ENCODE assay signal across 1 cellular context in genomic region chr11:58776891-58777451, GRCh38.
TF ChIP-seq lines count a peak whose summit lies in the region.

No MANE protein-coding gene starts in this region.

TF ChIP-seq in K562, 482 proteins besides CTCF, POLR2A, EP300 and RAD21 (continued from another document and continues in another):
- TF ChIP-seq PTRF (tag; IDR thresholded peaks at IDR 0.05) (no peak), DNMT1 (IDR thresholded peaks at IDR 0.05) (no peak), KDM1A (IDR thresholded peaks at IDR 0.05) (peak; percentile 48 to 68; a peak in 3 of 4 replicates), XRCC4 (IDR thresholded peaks at IDR 0.05; ENCODE audit: extremely low read depth, insufficient read depth, insufficient read length) (no peak), RNF2 (IDR thresholded peaks at IDR 0.05) (peak; percentile 95), ETS1 (conservative IDR thresholded peaks at IDR 0.05; ENCODE audit: control insufficient read depth, low read depth, low read length) (no peak), BRD4 (IDR thresholded peaks at IDR 0.05) (no peak), FOXM1 (IDR thresholded peaks at IDR 0.05; ENCODE audit: low read depth) (peak; percentile 71; the same call in 1 of the 2 replicates), FOXM1 (CRISPR knock-in tag; IDR thresholded peaks at IDR 0.05; ENCODE audit: low read depth) (no peak), SRSF1 (IDR thresholded peaks at IDR 0.05; ENCODE audit: low read depth, low read length) (no peak), MNT (conservative IDR thresholded peaks at IDR 0.05) (peak; percentile 43 to 66; a peak in 3 of 4 replicates), ZNF695 (CRISPR knock-in tag; IDR thresholded peaks at IDR 0.05) (no peak), MCM5 (IDR thresholded peaks at IDR 0.05; ENCODE audit: low read depth) (no peak), E2F8 (IDR thresholded peaks at IDR 0.05; ENCODE audit: low read depth, partially characterized antibody) (no peak), ZBTB33 (CRISPR knock-in tag; IDR thresholded peaks at IDR 0.05) (0 out of 2 replicates have a peak, but pooled peaks have one; percentile 18), ARID2 (IDR thresholded peaks at IDR 0.05) (no peak), ZNF644 (tag; IDR thresholded peaks at IDR 0.05; ENCODE audit: low read depth) (peak; percentile 89), RBM17 (IDR thresholded peaks at IDR 0.05; ENCODE audit: borderline replicate concordance, low read depth, low read length) (no peak), ZNF175 (CRISPR knock-in tag; IDR thresholded peaks at IDR 0.05; ENCODE audit: low read depth) (0 out of 2 replicates have a peak, but pooled peaks have one; percentile 28), CXXC5 (CRISPR knock-in tag; IDR thresholded peaks at IDR 0.05) (peak; percentile 82), CREM (IDR thresholded peaks at IDR 0.05; ENCODE audit: low read depth) (peak; percentile 64; the same call in 1 of the 2 replicates), ZNF274 (IDR thresholded peaks at IDR 0.05; ENCODE audit: borderline replicate concordance, low read depth, low read length) (no peak), HSF4 (CRISPR knock-in tag; IDR thresholded peaks at IDR 0.05; ENCODE audit: borderline replicate concordance) (peak; percentile 75; the same call in 1 of the 2 replicates), MBD2 (IDR thresholded peaks at IDR 0.05; ENCODE audit: borderline replicate concordance, low read depth) (peak; percentile 37; the same call in 1 of the 2 replicates), IRF2 (CRISPR knock-in tag; IDR thresholded peaks at IDR 0.05) (no peak), RHOXF2B (CRISPR knock-in tag; conservative IDR thresholded peaks at IDR 0.05) (no peak), KHSRP (IDR thresholded peaks at IDR 0.05) (no peak), MAFK (IDR thresholded peaks at IDR 0.05; ENCODE audit: low read length) (peak; percentile 65; the same call in 1 of the 2 replicates), SIN3A (IDR thresholded peaks at IDR 0.05; ENCODE audit: borderline replicate concordance in 2 of 2, control insufficient read depth in 1 of 2, low read depth in 2 of 2, low read length in 2 of 2) (no peak), RBM22 (IDR thresholded peaks at IDR 0.05; ENCODE audit: low read depth, low read length, poor library complexity, severe bottlenecking) (no peak), ZNF518B (CRISPR knock-in tag; IDR thresholded peaks at IDR 0.05) (no peak), ETV6 (IDR thresholded peaks at IDR 0.05; ENCODE audit: borderline replicate concordance in 1 of 2, low read depth in 2 of 2, low read length in 1 of 2) (peak in 1 of 2 experiments; percentile 60; a peak in 1 of 4 replicates), ETV6 (CRISPR knock-in tag; IDR thresholded peaks at IDR 0.05; ENCODE audit: borderline replicate concordance) (no peak), E2F6 (IDR thresholded peaks at IDR 0.05; ENCODE audit: borderline replicate concordance in 1 of 2, extremely low read depth in 1 of 2, insufficient read depth in 1 of 2, insufficient read length in 1 of 2, low read depth in 1 of 2, low read length in 1 of 2, poor library complexity in 1 of 2, severe bottlenecking in 1 of 2) (peak in 1 of 2 experiments; percentile 18), DPF2 (IDR thresholded peaks at IDR 0.05) (peak; percentile 94), SP2 (IDR thresholded peaks at IDR 0.05; ENCODE audit: extremely low read depth, low read depth, low read length, poor library complexity, severe bottlenecking) (no peak), MCM7 (IDR thresholded peaks at IDR 0.05) (no peak), BMI1 (IDR thresholded peaks at IDR 0.05; ENCODE audit: low read length) (no peak), NEUROD1 (IDR thresholded peaks at IDR 0.05; ENCODE audit: borderline replicate concordance, low read depth, low read length, partially characterized antibody) (peak; percentile 64), NRF1 (conservative IDR thresholded peaks at IDR 0.05 in 1 of 2, IDR thresholded peaks at IDR 0.05 in 1 of 2) (no peak), PHTF2 (CRISPR knock-in tag; IDR thresholded peaks at IDR 0.05) (no peak), ZNF354B (CRISPR knock-in tag; IDR thresholded peaks at IDR 0.05) (no peak), CBX3 (IDR thresholded peaks at IDR 0.05; ENCODE audit: borderline replicate concordance in 1 of 2, low read length in 2 of 2) (peak in 1 of 2 experiments; percentile 33; a peak in 1 of 3 replicates), HDAC2 (IDR thresholded peaks at IDR 0.05) (0 out of 2 replicates have a peak, but pooled peaks have one; percentile 25)
- TF ChIP-seq, protein P1, sequence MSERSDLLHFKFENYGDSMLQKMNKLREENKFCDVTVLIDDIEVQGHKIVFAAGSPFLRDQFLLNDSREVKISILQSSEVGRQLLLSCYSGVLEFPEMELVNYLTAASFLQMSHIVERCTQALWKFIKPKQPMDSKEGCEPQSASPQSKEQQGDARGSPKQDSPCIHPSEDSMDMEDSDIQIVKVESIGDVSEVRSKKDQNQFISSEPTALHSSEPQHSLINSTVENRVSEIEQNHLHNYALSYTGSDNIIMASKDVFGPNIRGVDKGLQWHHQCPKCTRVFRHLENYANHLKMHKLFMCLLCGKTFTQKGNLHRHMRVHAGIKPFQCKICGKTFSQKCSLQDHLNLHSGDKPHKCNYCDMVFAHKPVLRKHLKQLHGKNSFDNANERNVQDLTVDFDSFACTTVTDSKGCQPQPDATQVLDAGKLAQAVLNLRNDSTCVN (CRISPR knock-in tag; IDR thresholded peaks at IDR 0.05) = no peak
- TF ChIP-seq, protein P2, sequence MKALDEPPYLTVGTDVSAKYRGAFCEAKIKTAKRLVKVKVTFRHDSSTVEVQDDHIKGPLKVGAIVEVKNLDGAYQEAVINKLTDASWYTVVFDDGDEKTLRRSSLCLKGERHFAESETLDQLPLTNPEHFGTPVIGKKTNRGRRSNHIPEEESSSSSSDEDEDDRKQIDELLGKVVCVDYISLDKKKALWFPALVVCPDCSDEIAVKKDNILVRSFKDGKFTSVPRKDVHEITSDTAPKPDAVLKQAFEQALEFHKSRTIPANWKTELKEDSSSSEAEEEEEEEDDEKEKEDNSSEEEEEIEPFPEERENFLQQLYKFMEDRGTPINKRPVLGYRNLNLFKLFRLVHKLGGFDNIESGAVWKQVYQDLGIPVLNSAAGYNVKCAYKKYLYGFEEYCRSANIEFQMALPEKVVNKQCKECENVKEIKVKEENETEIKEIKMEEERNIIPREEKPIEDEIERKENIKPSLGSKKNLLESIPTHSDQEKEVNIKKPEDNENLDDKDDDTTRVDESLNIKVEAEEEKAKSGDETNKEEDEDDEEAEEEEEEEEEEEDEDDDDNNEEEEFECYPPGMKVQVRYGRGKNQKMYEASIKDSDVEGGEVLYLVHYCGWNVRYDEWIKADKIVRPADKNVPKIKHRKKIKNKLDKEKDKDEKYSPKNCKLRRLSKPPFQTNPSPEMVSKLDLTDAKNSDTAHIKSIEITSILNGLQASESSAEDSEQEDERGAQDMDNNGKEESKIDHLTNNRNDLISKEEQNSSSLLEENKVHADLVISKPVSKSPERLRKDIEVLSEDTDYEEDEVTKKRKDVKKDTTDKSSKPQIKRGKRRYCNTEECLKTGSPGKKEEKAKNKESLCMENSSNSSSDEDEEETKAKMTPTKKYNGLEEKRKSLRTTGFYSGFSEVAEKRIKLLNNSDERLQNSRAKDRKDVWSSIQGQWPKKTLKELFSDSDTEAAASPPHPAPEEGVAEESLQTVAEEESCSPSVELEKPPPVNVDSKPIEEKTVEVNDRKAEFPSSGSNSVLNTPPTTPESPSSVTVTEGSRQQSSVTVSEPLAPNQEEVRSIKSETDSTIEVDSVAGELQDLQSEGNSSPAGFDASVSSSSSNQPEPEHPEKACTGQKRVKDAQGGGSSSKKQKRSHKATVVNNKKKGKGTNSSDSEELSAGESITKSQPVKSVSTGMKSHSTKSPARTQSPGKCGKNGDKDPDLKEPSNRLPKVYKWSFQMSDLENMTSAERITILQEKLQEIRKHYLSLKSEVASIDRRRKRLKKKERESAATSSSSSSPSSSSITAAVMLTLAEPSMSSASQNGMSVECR (CRISPR knock-in tag; IDR thresholded peaks at IDR 0.05) = no peak
- TF ChIP-seq, protein P3, sequence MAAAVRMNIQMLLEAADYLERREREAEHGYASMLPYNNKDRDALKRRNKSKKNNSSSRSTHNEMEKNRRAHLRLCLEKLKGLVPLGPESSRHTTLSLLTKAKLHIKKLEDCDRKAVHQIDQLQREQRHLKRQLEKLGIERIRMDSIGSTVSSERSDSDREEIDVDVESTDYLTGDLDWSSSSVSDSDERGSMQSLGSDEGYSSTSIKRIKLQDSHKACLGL (CRISPR knock-in tag; IDR thresholded peaks at IDR 0.05; ENCODE audit: borderline replicate concordance, poor library complexity, severe bottlenecking) = no peak
